8 cellular contexts compared by ENCODE assay signal in the genomic region with DNA sequence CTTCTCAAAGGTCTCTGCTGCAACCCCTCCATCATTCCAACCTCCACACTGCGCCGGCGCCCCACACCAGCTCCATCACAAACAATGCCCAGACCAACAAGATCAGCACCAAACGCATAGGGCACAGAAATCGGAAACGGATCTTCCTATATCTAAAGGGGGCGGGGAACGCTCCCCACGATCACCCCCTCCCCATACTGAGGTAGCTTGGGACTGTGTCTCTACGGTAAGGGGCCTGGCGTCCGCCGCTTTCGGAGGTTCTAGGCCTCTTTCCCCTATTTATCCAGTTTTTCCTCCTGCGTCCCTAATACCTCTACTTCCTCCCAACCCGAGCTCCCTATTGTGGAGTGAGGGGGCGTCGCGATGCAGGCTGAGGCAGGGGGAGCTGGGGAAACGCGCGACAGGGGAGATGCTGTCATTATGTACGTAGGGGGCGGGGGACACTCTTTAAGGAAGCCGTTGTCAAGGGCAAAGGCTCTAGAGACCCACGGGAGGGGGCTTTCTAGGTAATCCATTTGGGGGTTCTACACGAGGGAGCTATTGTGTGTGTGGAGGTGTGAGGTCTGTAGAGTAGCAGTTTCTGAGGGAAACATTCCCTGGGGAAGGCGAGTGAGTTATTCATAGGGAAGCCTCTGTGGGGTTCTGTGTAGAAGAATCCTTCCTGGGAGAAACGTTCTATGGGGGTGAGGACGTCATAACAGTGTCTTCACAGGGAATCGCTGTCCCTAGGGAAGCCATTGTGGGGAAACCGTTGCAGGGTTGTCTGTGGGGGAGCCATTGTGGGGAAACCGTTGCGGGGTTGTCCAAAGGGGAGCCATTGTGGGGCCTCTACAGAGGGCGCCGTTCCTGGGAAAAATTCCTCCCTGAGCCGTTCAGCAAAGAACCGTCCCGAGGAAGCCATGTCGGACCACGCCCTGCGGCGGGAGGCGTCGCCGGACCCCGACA. TPM values are rescaled to one million over a fixed set of nuclear protein-coding genes. Genes with fewer than 3 reads are reported as not detected.
DNase-seq lines count a peak whose midpoint lies in the region; ATAC-seq and TF ChIP-seq lines count a peak whose summit lies in the region.

No MANE protein-coding gene starts in this region.

- H3K27me3 ChIP-seq in HUES6 (ENCODE audit: control insufficient read depth, insufficient read depth, low read length): peaks cover 11% of the 10 kb centered on the region; the same call in 1 of the 2 replicates
- no peaks in the 10 kb centered on the region for H3K27me3 ChIP-seq in WERI-Rb-1 (ENCODE audit: insufficient read depth, low read depth, severe bottlenecking)
- H3K27me3 ChIP-seq in endodermal cell (ENCODE audit: control insufficient read depth, insufficient read depth, low read length, poor library complexity, severe bottlenecking): peaks cover 6% of the 10 kb centered on the region

- peaks cover 12% of the 10 kb centered on the region for H3K27me3 Mint-ChIP-seq in endodermal cell (ENCODE audit: insufficient read depth)

- no peaks in the 10 kb centered on the region for H3K36me3 Mint-ChIP-seq in endodermal cell (ENCODE audit: low read depth)

- no peaks in the 10 kb centered on the region for H3K9me3 Mint-ChIP-seq in endodermal cell

- peak overlapping the region; percentile 56 for H3K9ac ChIP-seq in HUES6 (ENCODE audit: low read length)
- peak overlapping the region; percentile 73 for H3K9ac ChIP-seq in endodermal cell (ENCODE audit: extremely low read depth, low read length, poor library complexity, severe bottlenecking)

- H3K27ac ChIP-seq in HUES6 (ENCODE audit: low read depth, low read length): no peak overlapping the region
- peak overlapping the region; percentile 72 for H3K27ac ChIP-seq in WERI-Rb-1
- H3K27ac ChIP-seq in endodermal cell (ENCODE audit: low read depth, low read length): peak overlapping the region; percentile 10

- no peaks in the 10 kb centered on the region for H3K36me3 ChIP-seq in HUES6 (ENCODE audit: control insufficient read depth, insufficient read depth, low read length)
- no peaks in the 10 kb centered on the region for H3K36me3 ChIP-seq in WERI-Rb-1
- no peaks in the 10 kb centered on the region for H3K36me3 ChIP-seq in endodermal cell (ENCODE audit: control insufficient read depth, insufficient read depth, low read length)

- TF ChIP-seq CTCF in WERI-Rb-1 (IDR thresholded peaks at IDR 0.05; ENCODE audit: low read depth, low read length) (no peak), endodermal cell (conservative IDR thresholded peaks at IDR 0.05) (no peak)

- 0 out of 2 replicates have a peak, but pooled peaks cover 4% of the 10 kb centered on the region for H3K4me1 ChIP-seq in HUES6 (ENCODE audit: control insufficient read depth, insufficient read depth, low read length)
- H3K4me1 ChIP-seq in endodermal cell (ENCODE audit: control insufficient read depth, insufficient read depth, low read length): peaks cover 4% of the 10 kb centered on the region

- peaks cover 10% of the 10 kb centered on the region for H3K4me1 Mint-ChIP-seq in endodermal cell

- peak overlapping the region; percentile 93 for H3K4me3 Mint-ChIP-seq in endodermal cell

- no peak for ATAC-seq in HG03139 (IDR thresholded peaks at IDR 0.05; ENCODE audit: unreplicated experiment)

- WGBS in endodermal cell (ENCODE audit: insufficient coverage in 1 of 2, insufficient read length in 1 of 2), 2 experiments: 2 to 5% methylated on average over 8 to 46 of the region's 47 CpGs

- peak overlapping the region; percentile 93 for H3K27ac Mint-ChIP-seq in endodermal cell

- no peaks in the 10 kb centered on the region for H3K9me3 ChIP-seq in HUES6 (ENCODE audit: control insufficient read depth, insufficient read depth, low read depth, low read length)
- peaks cover 3% of the 10 kb centered on the region for H3K9me3 ChIP-seq in WERI-Rb-1 (ENCODE audit: severe bottlenecking)
- H3K9me3 ChIP-seq in endodermal cell (ENCODE audit: control insufficient read depth, low read length): peaks cover 7% of the 10 kb centered on the region

- peak overlapping the region; percentile 74 for H3K4me3 ChIP-seq in HUES6 (ENCODE audit: low read depth, low read length)
- peak overlapping the region; percentile 96 for H3K4me3 ChIP-seq in WERI-Rb-1 (ENCODE audit: low read depth, low read length)
- peak overlapping the region; percentile 97 for H3K4me3 ChIP-seq in endodermal cell (ENCODE audit: low read length)

- DNase-seq in ELF-1 (ENCODE audit: low read depth, low spot score): peak; percentile 24
- DNase-seq in WERI-Rb-1: peak; percentile 20
- DNase-seq in endodermal cell: peak; percentile 64
- DNase-seq in medulla oblongata (ENCODE audit: extremely low spot score): peak; percentile 65
- peak; percentile 77 for DNase-seq in superior temporal gyrus (ENCODE audit: extremely low spot score)
- DNase-seq in NCI-H187 treated with DMSO at 0.1 percent for 48 hours (lab: John Stamatoyannopoulos, UW): no peak

RNA-seq across cellular contexts. Expression of gene DNAAF9, which starts 0.7 kb away (rescaled TPM):
- total RNA-seq in endodermal cell: 10 to 100 TPM in 1 of 2 donors, 1 to 10 TPM in 1; 9.6 to 12.1 TPM
- 13.1 TPM for polyA plus RNA-seq in endodermal cell (2013, experiment 1 of 2)
- 12.3 TPM for polyA plus RNA-seq in endodermal cell (2013, experiment 2 of 2)
